ENCODE assay signal across 8 cellular contexts in genomic region chr5:52693279-52693678, GRCh38.
A peak's percentile ranks its signal among the peaks of the same experiment; 100 is the strongest.
DNase-seq lines count a peak whose midpoint lies in the region; ATAC-seq and TF ChIP-seq lines count a peak whose summit lies in the region.
"Had no signal": no experiment of that assay in that cellular context is flagged by ENCODE, and none has a peak within 500 bp of the region (broad histone marks: within the 10 kb centered on the region; RNA-seq: fewer than 3 reads in every experiment).

No MANE protein-coding gene starts in this region.

- no peaks in the 10 kb centered on the region for H3K4me1 ChIP-seq in suprapubic skin

- DNase-seq in fibroblast of the conjunctiva (ENCODE audit: low read depth) (peak; percentile 4), renal cortical epithelial cell (ENCODE audit: low read depth) (peak; percentile 29), NCI-H526 treated with DMSO at 0.1 percent for 48 hours (lab: John Stamatoyannopoulos, UW) (no peak), suprapubic skin (ENCODE audit: low spot score in 2 of 2) (no peak)
- DNase-seq: naive B cell had no signal

- TF ChIP-seq CTCF in GM12873 (IDR thresholded peaks at IDR 0.05; ENCODE audit: insufficient read depth, low read depth, low read length, missing control alignments), result peak; percentile 48
- TF ChIP-seq CTCF in VCaP (conservative IDR thresholded peaks at IDR 0.05), result peak; percentile 76
- TF ChIP-seq CTCF in suprapubic skin (IDR thresholded peaks at IDR 0.05), result peak in 1 of 2 donors; percentile 42

- H3K27me3 ChIP-seq in suprapubic skin, result no peaks in the 10 kb centered on the region

- no peaks in the 10 kb centered on the region for H3K9me3 ChIP-seq in suprapubic skin

- TF ChIP-seq EP300 in suprapubic skin (IDR thresholded peaks at IDR 0.05), result no peak

- no peak overlapping the region for H3K4me3 ChIP-seq in suprapubic skin

- H3K36me3 ChIP-seq in suprapubic skin, result no peaks in the 10 kb centered on the region

- no peak for TF ChIP-seq POLR2A in suprapubic skin (IDR thresholded peaks at IDR 0.05)

- ATAC-seq in HG02642 (IDR thresholded peaks at IDR 0.05; ENCODE audit: poor library complexity, unreplicated experiment), result peak; percentile 84

- no peak overlapping the region for H3K27ac ChIP-seq in VCaP
- H3K27ac ChIP-seq in suprapubic skin, result no peak overlapping the region

Comparison
In these comparisons a context has a peak if more than half of its experiments do, and no peak if none do; other contexts are left out.
1. DNase-seq: peak in fibroblast of the conjunctiva (single experiment) and renal cortical epithelial cell (single experiment); none in NCI-H526 treated with DMSO at 0.1 percent for 48 hours (single experiment) and suprapubic skin (0 of 2).